Comparison of ENCODE assay signal across 8 cellular contexts in genomic region chr10:71319042-71319799, GRCh38. TPM values are rescaled to one million over a fixed set of nuclear protein-coding genes. Genes with fewer than 3 reads are reported as not detected.
A peak's percentile ranks its signal among the peaks of the same experiment; 100 is the strongest.
DNase-seq lines count a peak whose midpoint lies in the region; ATAC-seq, FAIRE-seq and TF ChIP-seq lines count a peak whose summit lies in the region.

SLC29A3 (plus strand) TSS chr10:71319259; CDS start chr10:71319310, 51 bp downstream.

- H3K27ac ChIP-seq in KMS-11 (no peak within 1 kb of the TSS), neuronal stem cell (replicated peaks; ENCODE audit: low read length) (peak within 1 kb of the TSS; percentile 32), subcutaneous abdominal adipose tissue (ENCODE audit: low read depth, low read length) (peak within 1 kb of the TSS; percentile 54)

- no peaks in the 10 kb centered on the region for H3K27me3 ChIP-seq in KMS-11 (ENCODE audit: insufficient read depth, low read depth)
- peaks cover 0 to 16% (median 0%) of the 10 kb centered on the region in 3 experiments for H3K27me3 ChIP-seq in neuronal stem cell (ENCODE audit: control insufficient read depth in 3 of 3, insufficient read depth in 3 of 3, low read depth in 1 of 3, low read length in 3 of 3)
- no peaks in the 10 kb centered on the region for H3K27me3 ChIP-seq in subcutaneous abdominal adipose tissue (ENCODE audit: control insufficient read depth in 5 of 5, insufficient read depth in 4 of 5, low read length in 5 of 5)

- no peak within 1 kb of the TSS for H2BK15ac ChIP-seq in neuronal stem cell (ENCODE audit: low read length)

- H4K91ac ChIP-seq in neuronal stem cell (ENCODE audit: low read depth, low read length, poor library complexity), result no peak within 1 kb of the TSS

- H3K9ac ChIP-seq in KMS-11, result peak within 1 kb of the TSS; percentile 72; the same call in 1 of the 2 replicates
- H3K9ac ChIP-seq in neuronal stem cell (ENCODE audit: low read depth, low read length, poor library complexity), result peak within 1 kb of the TSS; percentile 81
- H3K9ac ChIP-seq in subcutaneous abdominal adipose tissue (ENCODE audit: low read length in 5 of 5), result peak within 1 kb of the TSS in 4 of 5 donors; percentile 70 to 92 (median 81)

- DNase-seq in DMS53 (lab: John Stamatoyannopoulos, UW) (peak; percentile 94), SHP77 (lab: John Stamatoyannopoulos, UW) (peak; percentile 42 to 50), activated gamma-delta T cell treated with Interleukin-2 at 50 U/mL for 16 hours (peak; percentile 76), frontal cortex (ENCODE audit: low spot score in 2 of 2) (peak; percentile 84 to 86), neuronal stem cell (ENCODE audit: low spot score) (peak; percentile 80)

- ATAC-seq in GM21529 (IDR thresholded peaks at IDR 0.05; ENCODE audit: unreplicated experiment), result peak; percentile 77

- H3K9me3 ChIP-seq in neuronal stem cell (replicated peaks in 1 of 2; ENCODE audit: control insufficient read depth in 2 of 2, insufficient read depth in 1 of 2, low read depth in 1 of 2, low read length in 2 of 2), result no peaks in the 10 kb centered on the region
- H3K9me3 ChIP-seq in subcutaneous abdominal adipose tissue (ENCODE audit: control insufficient read depth in 5 of 5, low read length in 5 of 5), result no peaks in the 10 kb centered on the region

- no peaks in the 10 kb centered on the region for H4K20me1 ChIP-seq in KMS-11 (ENCODE audit: insufficient read depth)

- no peak within 1 kb of the TSS for H2BK12ac ChIP-seq in neuronal stem cell (ENCODE audit: low read length)

- H3K36me3 ChIP-seq in KMS-11 (ENCODE audit: insufficient read depth) (no peaks in the 10 kb centered on the region), neuronal stem cell (replicated peaks in 1 of 2; ENCODE audit: control insufficient read depth in 2 of 2, insufficient read depth in 2 of 2, low read length in 2 of 2) (peaks cover 0 to 3% of the 10 kb centered on the region in 2 donors), subcutaneous abdominal adipose tissue (ENCODE audit: control insufficient read depth in 5 of 5, insufficient read depth in 5 of 5, low read length in 5 of 5) (peaks cover 0 to 15% (median 6%) of the 10 kb centered on the region in 5 donors)

- H3K4me2 ChIP-seq in KMS-11, result peak within 1 kb of the TSS; percentile 85
- peak within 1 kb of the TSS; percentile 87 for H3K4me2 ChIP-seq in neuronal stem cell (ENCODE audit: insufficient read depth, low read length, poor library complexity, severe bottlenecking)

- H3K79me2 ChIP-seq in KMS-11 (ENCODE audit: insufficient read depth, low read depth), result no peaks in the 10 kb centered on the region

- FAIRE-seq in frontal cortex (lab: Jason Lieb, UNC), result no peak

- H3K14ac ChIP-seq in neuronal stem cell (ENCODE audit: low read length), result peak within 1 kb of the TSS; percentile 1

- no peak within 1 kb of the TSS for H2BK120ac ChIP-seq in neuronal stem cell (ENCODE audit: low read depth, low read length)

- H3K23ac ChIP-seq in neuronal stem cell (ENCODE audit: low read depth, low read length, poor library complexity), result peak within 1 kb of the TSS; percentile 78

- peak within 1 kb of the TSS; percentile 2 for H2BK5ac ChIP-seq in neuronal stem cell (ENCODE audit: low read length)

- H2AFZ ChIP-seq in KMS-11 (ENCODE audit: low read depth), result peak within 1 kb of the TSS; percentile 98
- H2AFZ ChIP-seq in neuronal stem cell (ENCODE audit: low read length), result peak within 1 kb of the TSS; percentile 94

- H3K18ac ChIP-seq in neuronal stem cell (ENCODE audit: low read length), result peak within 1 kb of the TSS; percentile 36

- no peak within 1 kb of the TSS for H4K8ac ChIP-seq in neuronal stem cell (ENCODE audit: low read depth, low read length)

- peaks cover 2% of the 10 kb centered on the region for H3K79me1 ChIP-seq in neuronal stem cell (ENCODE audit: low read depth, low read length)

- TF ChIP-seq CTCF in KMS-11 (conservative IDR thresholded peaks at IDR 0.05; ENCODE audit: low read depth, low read length), result 0 out of 2 replicates have a peak, but pooled peaks have one; percentile 28

- no peak within 1 kb of the TSS for H3K4me3 ChIP-seq in KMS-11 (IDR thresholded peaks at IDR 0.05; ENCODE audit: insufficient read depth, low read depth, low read length)
- H3K4me3 ChIP-seq in neuronal stem cell (ENCODE audit: low read length in 2 of 2), result peak within 1 kb of the TSS; percentile 55 to 89
- H3K4me3 ChIP-seq in subcutaneous abdominal adipose tissue (ENCODE audit: low read depth in 1 of 5, low read length in 5 of 5), result peak within 1 kb of the TSS; percentile 73 to 84 (median 79)

- H2AK5ac ChIP-seq in neuronal stem cell (ENCODE audit: low read depth, low read length), result no peak within 1 kb of the TSS

- WGBS in neuronal stem cell (ENCODE audit: extremely low coverage in 2 of 2, insufficient read length in 2 of 2, insufficient replicate concordance in 1 of 2), 2 donors, result no CpG with 5 or more reads among the region's 62 CpGs

- peaks cover 30% of the 10 kb centered on the region for H3K4me1 ChIP-seq in KMS-11 (ENCODE audit: low read depth, poor library complexity, severe bottlenecking)
- H3K4me1 ChIP-seq in neuronal stem cell (ENCODE audit: control insufficient read depth in 2 of 2, insufficient read depth in 1 of 2, low read depth in 1 of 2, low read length in 2 of 2), result peaks cover 5 to 9% of the 10 kb centered on the region in 2 donors
- peaks cover 0 to 28% (median 19%) of the 10 kb centered on the region in 5 donors for H3K4me1 ChIP-seq in subcutaneous abdominal adipose tissue (ENCODE audit: control insufficient read depth in 5 of 5, insufficient read depth in 5 of 5, low read length in 5 of 5)

- H3K4ac ChIP-seq in neuronal stem cell (ENCODE audit: low read length), result no peak within 1 kb of the TSS

RNA-seq across cellular contexts. Expression of gene SLC29A3, which starts in this region (rescaled TPM):
- 1.2 TPM for total RNA-seq in frontal cortex
- 5.2 TPM for polyA plus RNA-seq in neuronal stem cell (2013, experiment 1 of 2)
- polyA plus RNA-seq in neuronal stem cell (2013, experiment 2 of 2), result 5.5 TPM
